ENCODE assay signal across 24 cellular contexts in genomic region chr2:225608136-225608535, GRCh38.
"Had no signal": no experiment of that assay in that cellular context is flagged by ENCODE, and none has a peak within 500 bp of the region (broad histone marks: within the 10 kb centered on the region; RNA-seq: fewer than 3 reads in every experiment).

No MANE protein-coding gene starts in this region.

- H3K9me3 ChIP-seq: colonic mucosa, esophagus muscularis mucosa, esophagus squamous epithelium, gastrocnemius medialis, gastroesophageal sphincter, heart left ventricle, heart right ventricle had no signal

- H3K27ac ChIP-seq: colonic mucosa, coronary artery, epithelial cell of prostate, esophagus muscularis mucosa, esophagus squamous epithelium, foreskin keratinocyte, gastrocnemius medialis, gastroesophageal sphincter, heart left ventricle, heart right ventricle had no signal

- H3K27ac Mint-ChIP-seq: dendritic cell treated with granulocyte-macrophage colony-stimulating factor and Interleukin-4, amounts not matched to agents 40 ng/mL and 50 ng/mL, for 4 days; effector memory CD8-positive, alpha-beta T cell had no signal

- ATAC-seq: effector memory CD8-positive, alpha-beta T cell; esophagus mucosa; foreskin keratinocyte; gastrocnemius medialis; gastroesophageal sphincter; heart left ventricle; heart right ventricle had no signal

- H3K9me3 Mint-ChIP-seq: dendritic cell treated with granulocyte-macrophage colony-stimulating factor and Interleukin-4, amounts not matched to agents 40 ng/mL and 50 ng/mL, for 4 days; effector memory CD8-positive, alpha-beta T cell had no signal

- H3K4me3 Mint-ChIP-seq: dendritic cell treated with granulocyte-macrophage colony-stimulating factor and Interleukin-4, amounts not matched to agents 40 ng/mL and 50 ng/mL, for 4 days; effector memory CD8-positive, alpha-beta T cell had no signal

- H3K27me3 ChIP-seq: colonic mucosa, dorsolateral prefrontal cortex, esophagus muscularis mucosa, esophagus squamous epithelium, foreskin keratinocyte, gastrocnemius medialis, gastroesophageal sphincter, heart left ventricle, heart right ventricle had no signal

- H3K27me3 Mint-ChIP-seq: dendritic cell treated with granulocyte-macrophage colony-stimulating factor and Interleukin-4, amounts not matched to agents 40 ng/mL and 50 ng/mL, for 4 days; effector memory CD8-positive, alpha-beta T cell had no signal

- H3K4me3 ChIP-seq: colonic mucosa, coronary artery, dorsolateral prefrontal cortex, esophagus muscularis mucosa, esophagus squamous epithelium, gastrocnemius medialis, gastroesophageal sphincter, heart left ventricle, heart right ventricle had no signal

- H3K4me1 ChIP-seq: colonic mucosa, esophagus muscularis mucosa, esophagus squamous epithelium, foreskin keratinocyte, gastrocnemius medialis, gastroesophageal sphincter, heart left ventricle, heart right ventricle had no signal

- H3K36me3 ChIP-seq: colonic mucosa, esophagus muscularis mucosa, esophagus squamous epithelium, gastrocnemius medialis, gastroesophageal sphincter, heart left ventricle, heart right ventricle had no signal

- DNase-seq: colonic mucosa; cortex of kidney; dermis blood vessel endothelial cell; dorsolateral prefrontal cortex; effector CD4-positive, alpha-beta T cell; effector CD8-positive, alpha-beta T cell; effector memory CD4-positive, alpha-beta T cell; effector memory CD8-positive, alpha-beta T cell; erythroblast; esophagus squamous epithelium; foreskin fibroblast; foreskin keratinocyte; foreskin melanocyte; gastrocnemius medialis; glutamatergic neuron; head of caudate nucleus; heart left ventricle; heart right ventricle had no signal
